ENCODE assay signal across 9 cellular contexts in the genomic region with DNA sequence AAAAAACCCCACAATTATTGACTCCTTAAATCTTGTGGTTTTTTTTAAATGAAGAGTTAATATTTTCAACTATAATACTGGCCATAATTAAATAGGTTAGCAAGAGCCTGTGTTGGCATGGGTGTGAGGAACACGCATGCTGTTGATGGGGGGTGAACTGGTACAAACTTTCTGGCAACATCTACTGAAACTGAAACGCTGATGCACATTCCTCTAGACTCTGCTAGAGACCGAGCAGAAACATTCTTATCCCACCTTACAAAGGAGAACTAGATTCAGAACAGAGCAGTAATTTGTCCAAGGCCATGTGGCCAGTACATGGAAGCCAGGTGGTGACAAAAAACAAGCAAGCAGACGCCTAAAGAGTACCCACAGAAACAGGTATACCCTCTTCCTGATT. TPM values are rescaled to one million over a fixed set of nuclear protein-coding genes. Genes with fewer than 3 reads are reported as not detected.
DNase-seq lines count a peak whose midpoint lies in the region; ATAC-seq and TF ChIP-seq lines count a peak whose summit lies in the region.
"Had no signal": no experiment of that assay in that cellular context is flagged by ENCODE, and none has a peak within 500 bp of the region (broad histone marks: within the 10 kb centered on the region; RNA-seq: fewer than 3 reads in every experiment).

No MANE protein-coding gene starts in this region.

- DNase-seq in A673 (ENCODE audit: low spot score) (no peak), G401 (ENCODE audit: low spot score) (peak; percentile 18), memory B cell (ENCODE audit: low spot score in 2 of 2) (no peak), erythroblast (lab: John Stamatoyannopoulos, UW) (no peak), SW480 (ENCODE audit: low spot score) (no peak), retina (no peak)
- DNase-seq: stimulated activated CD4-positive, alpha-beta T cell treated with anti-CD3 and anti-CD28 coated beads, Interleukin-2, amount 100 ng/mL, for 48 hours had no signal

- in situ Hi-C loops in G401 (cut with HindIII; ENCODE audit: low sequenced_read_pairs), result no loop called here

- peaks cover 49% of the 10 kb centered on the region for H3K4me1 Mint-ChIP-seq in activated naive CD8-positive, alpha-beta T cell (ENCODE audit: low read depth)
- H3K4me1 Mint-ChIP-seq in memory B cell, result peaks cover 40% of the 10 kb centered on the region

- ATAC-seq in memory B cell (ENCODE audit: low read depth), result no peak
- no peak for ATAC-seq in GM21367 (IDR thresholded peaks at IDR 0.05; ENCODE audit: unreplicated experiment)

- H3K27ac ChIP-seq in A673 (ENCODE audit: low read depth, low read length, poor library complexity, severe bottlenecking), result peak overlapping the region; percentile 12

- no peak overlapping the region for H3K4me3 ChIP-seq in A673 (ENCODE audit: low read depth, low read length, poor library complexity, severe bottlenecking)

- TSS peak; percentile 38 for BruUV-seq in A673 (replicated peaks; lab: Mats Ljungman, UMichigan)

- POLR2A ChIA-PET in A673 (lab: Charles Lee; ENCODE audit: low non-redundant PET), result no interaction called here

- no peaks in the 10 kb centered on the region for H3K27me3 ChIP-seq in A673 (replicated peaks; ENCODE audit: insufficient read depth, low read depth, low read length, poor library complexity)

- H3K36me3 Mint-ChIP-seq in activated naive CD8-positive, alpha-beta T cell, result no peaks in the 10 kb centered on the region
- no peaks in the 10 kb centered on the region for H3K36me3 Mint-ChIP-seq in memory B cell

- H3K9me3 ChIP-seq in A673 (ENCODE audit: low read depth, low read length, poor library complexity, severe bottlenecking), result no peaks in the 10 kb centered on the region

- H3K27me3 Mint-ChIP-seq in activated naive CD8-positive, alpha-beta T cell, result no peaks in the 10 kb centered on the region
- H3K27me3 Mint-ChIP-seq in memory B cell, result no peaks in the 10 kb centered on the region

- no peaks in the 10 kb centered on the region for H3K9me3 Mint-ChIP-seq in activated naive CD8-positive, alpha-beta T cell (ENCODE audit: low read depth)
- no peaks in the 10 kb centered on the region for H3K9me3 Mint-ChIP-seq in memory B cell

- TF ChIP-seq POLR2A in erythroblast (IDR thresholded peaks at IDR 0.05; ENCODE audit: low read length), result no peak

- H3K4me1 ChIP-seq in A673 (ENCODE audit: insufficient read depth, low read length, poor library complexity, severe bottlenecking), result peaks cover 14% of the 10 kb centered on the region

- H3K27ac Mint-ChIP-seq in activated naive CD8-positive, alpha-beta T cell, result peak overlapping the region; percentile 70
- peak overlapping the region; percentile 84 for H3K27ac Mint-ChIP-seq in memory B cell

- no peaks in the 10 kb centered on the region for H3K36me3 ChIP-seq in A673 (ENCODE audit: insufficient read depth, low read length, poor library complexity, severe bottlenecking)

- intact Hi-C loops in A673 (cut with micrococcal nuclease; ENCODE audit: unreplicated experiment), result no loop called here

- CTCF ChIA-PET in A673 (lab: Charles Lee), result no interaction called here

- peak overlapping the region; percentile 93 for H3K4me3 Mint-ChIP-seq in activated naive CD8-positive, alpha-beta T cell
- H3K4me3 Mint-ChIP-seq in memory B cell, result peak overlapping the region; percentile 98

- no peak for TF ChIP-seq CTCF in A673 (conservative IDR thresholded peaks at IDR 0.05; ENCODE audit: low read depth, low read length)

RNA-seq across cellular contexts. Expression of a gene that starts 2.4 kb away (rescaled TPM):
- 44.3 and 47.8 TPM in 2 replicates for total RNA-seq in A673 (2021)
- 25.0 and 30.3 TPM in 2 replicates for total RNA-seq in G401 (2014; rRNA removed; shearing (Covaris generic))
